ENCODE assay signal across 26 cellular contexts in genomic region chr7:135383525-135383924, GRCh38.
DNase-seq lines count a peak whose midpoint lies in the region; ATAC-seq, FAIRE-seq and TF ChIP-seq lines count a peak whose summit lies in the region.
"Had no signal": no experiment of that assay in that cellular context is flagged by ENCODE, and none has a peak within 500 bp of the region (broad histone marks: within the 10 kb centered on the region; RNA-seq: fewer than 3 reads in every experiment).

No MANE protein-coding gene starts in this region.

- H3K27ac ChIP-seq in K562 (ENCODE audit: extremely low read depth, low read depth, low read length), result no peak overlapping the region
- H3K27ac ChIP-seq: 22Rv1, BLaER1, C4-2B, GM23248 had no signal

- H3K27me3 ChIP-seq in K562 (ENCODE audit: control insufficient read depth in 2 of 2, insufficient read depth in 2 of 2, low read length in 2 of 2), result no peaks in the 10 kb centered on the region
- H3K27me3 ChIP-seq: BLaER1 had no signal

- in situ Hi-C loops in K562 (cut with MboI), result no loop called here

- H3K27me3 Mint-ChIP-seq in activated CD4-positive, alpha-beta T cell treated with anti-CD3 and anti-CD28 coated beads for 36 hours, result no peaks in the 10 kb centered on the region
- H3K27me3 Mint-ChIP-seq: B cell; CD4-positive, CD25-positive, alpha-beta regulatory T cell had no signal

- BruUV-seq in K562 (replicated peaks; lab: Mats Ljungman, UMichigan), result no TSS peak

- peak; percentile 33 for ATAC-seq in activated CD4-positive, alpha-beta T cell treated with anti-CD3 and anti-CD28 coated beads for 36 hours
- peak; percentile 53 to 71 for ATAC-seq in activated naive CD4-positive, alpha-beta T cell treated with anti-CD3 and anti-CD28 coated beads, Interleukin-2, amount 50 U/mL, for 72 hours
- ATAC-seq in K562, result no peak
- ATAC-seq in stimulated activated naive CD8-positive, alpha-beta T cell treated with anti-CD3 and anti-CD28 coated beads, Interleukin-15, Interleukin-2, amounts not matched to agents 100 U/mL and 50 U/mL, for 24 hours, result peak; percentile 66
- ATAC-seq in HG03175 (IDR thresholded peaks at IDR 0.05; ENCODE audit: unreplicated experiment), result no peak
- ATAC-seq: CD8-positive, alpha-beta T cell; GM12878 had no signal

- intact Hi-C loops in activated CD4-positive, alpha-beta T cell treated with anti-CD3 and anti-CD28 coated beads for 36 hours (cut with DNase I, micrococcal nuclease), result no loop called here
- intact Hi-C loops in K562 (cut with micrococcal nuclease), result no loop called here

- no peak for TF ChIP-seq RAD21 in K562 (CRISPR knock-in tag; conservative IDR thresholded peaks at IDR 0.05 in 1 of 2, IDR thresholded peaks at IDR 0.05 in 1 of 2)

- no peak for DNase-seq in activated CD4-positive, alpha-beta T cell treated with anti-CD3 and anti-CD28 coated beads for 36 hours
- no peak for DNase-seq in activated CD4-positive, alpha-beta T cell treated with anti-CD3 and anti-CD28 coated beads, Interleukin-2, amount 50 U/mL, for 4 hours
- DNase-seq in activated naive CD4-positive, alpha-beta T cell treated with anti-CD3 and anti-CD28 coated beads, Interleukin-2, amount 50 U/mL, for 72 hours (ENCODE audit: low spot score in 2 of 2), result no peak
- no peak for DNase-seq in activated naive CD4-positive, alpha-beta T cell (lab: John Stamatoyannopoulos, UW)
- DNase-seq in K562 (ENCODE audit: extremely low read depth in 1 of 4, low spot score in 3 of 4), result no peak
- DNase-seq in stimulated activated naive CD8-positive, alpha-beta T cell treated with anti-CD3 and anti-CD28 coated beads, Interleukin-15, Interleukin-2, amounts not matched to agents 100 U/mL and 50 U/mL, for 24 hours, result no peak
- DNase-seq in germinal center (ENCODE audit: low spot score), result no peak
- DNase-seq: Caco-2; CD4-positive, CD25-positive, alpha-beta regulatory T cell; CD8-positive, alpha-beta T cell; DMS153; DMS79; EL; GDM1; GM23248; H7; HCEC 1CT had no signal

- CTCF ChIA-PET in activated CD4-positive, alpha-beta T cell treated with anti-CD3 and anti-CD28 coated beads for 36 hours (lab: Charles Lee), result interaction anchor here (1.4 kb wide), 1 partner anchor 126 kb away, joined by 3 read pairs; no protein-coding TSS in a partner anchor
- CTCF ChIA-PET in K562 (lab: Yijun Ruan, JAX; ENCODE audit: low intra/inter-chr PET ratio), result no interaction called here

- H3K4me3 Mint-ChIP-seq in activated CD4-positive, alpha-beta T cell treated with anti-CD3 and anti-CD28 coated beads for 36 hours, result no peak overlapping the region
- H3K4me3 Mint-ChIP-seq: B cell; CD4-positive, CD25-positive, alpha-beta regulatory T cell; CD8-positive, alpha-beta T cell had no signal

- no peak overlapping the region for H3K9ac ChIP-seq in K562 (ENCODE audit: insufficient read depth in 1 of 2, low read depth in 2 of 2, low read length in 2 of 2)
- H3K9ac ChIP-seq: BLaER1, GM23248 had no signal

- no peaks in the 10 kb centered on the region for H3K9me1 ChIP-seq in K562 (ENCODE audit: control insufficient read depth, insufficient read depth, low read length)

- no peak overlapping the region for H3K4me3 ChIP-seq in K562
- H3K4me3 ChIP-seq: BLaER1, GM12878, GM23248 had no signal

- WGBS in K562 (ENCODE audit: insufficient coverage, low coverage, missing lambda C conversion rate), result 77% methylated on average over 2 of the region's 2 CpGs

- H3K9me3 Mint-ChIP-seq in activated CD4-positive, alpha-beta T cell treated with anti-CD3 and anti-CD28 coated beads for 36 hours (ENCODE audit: low read depth), result no peaks in the 10 kb centered on the region
- no peaks in the 10 kb centered on the region for H3K9me3 Mint-ChIP-seq in activated naive CD4-positive, alpha-beta T cell treated with anti-CD3 and anti-CD28 coated beads, Interleukin-2, amount 50 U/mL, for 72 hours
- H3K9me3 Mint-ChIP-seq: CD4-positive, CD25-positive, alpha-beta regulatory T cell; CD8-positive, alpha-beta T cell had no signal

- no peak overlapping the region for H2AFZ ChIP-seq in K562 (ENCODE audit: low read depth, low read length)
- H2AFZ ChIP-seq: GM23248 had no signal

- TF ChIP-seq POLR2A in K562 (conservative IDR thresholded peaks at IDR 0.05), result no peak

- no peak overlapping the region for H3K4me2 ChIP-seq in K562 (ENCODE audit: insufficient read depth, low read length)
- H3K4me2 ChIP-seq: BLaER1 had no signal

- H3K36me3 Mint-ChIP-seq in activated CD4-positive, alpha-beta T cell treated with anti-CD3 and anti-CD28 coated beads for 36 hours (ENCODE audit: low read depth), result no peaks in the 10 kb centered on the region
- no peaks in the 10 kb centered on the region for H3K36me3 Mint-ChIP-seq in activated naive CD4-positive, alpha-beta T cell treated with anti-CD3 and anti-CD28 coated beads, Interleukin-2, amount 50 U/mL, for 72 hours

- POLR2A ChIA-PET in activated CD4-positive, alpha-beta T cell treated with anti-CD3 and anti-CD28 coated beads for 36 hours (lab: Charles Lee), result no interaction called here
- POLR2A ChIA-PET in K562 (lab: Yijun Ruan, JAX), result interaction anchor here (0.6 kb wide), 1 partner anchor 390 kb away, joined by 4 read pairs; no protein-coding TSS in a partner anchor

- FAIRE-seq in K562 (lab: Jason Lieb, UNC), result no peak
- FAIRE-seq: A204.1, GM12878, GM19239, H1 had no signal

- no peak for TF ChIP-seq CTCF in K562 (IDR thresholded peaks at IDR 0.05 in 2 of 3, conservative IDR thresholded peaks at IDR 0.05 in 1 of 3; ENCODE audit: insufficient read depth in 2 of 3, low read depth in 1 of 3, low read length in 3 of 3)

- peaks cover 5% of the 10 kb centered on the region; the same call in 2 of the 3 replicates for H3K36me3 ChIP-seq in K562 (ENCODE audit: control insufficient read depth, insufficient read depth, low read length)

- no peak overlapping the region for H3K27ac Mint-ChIP-seq in activated CD4-positive, alpha-beta T cell treated with anti-CD3 and anti-CD28 coated beads for 36 hours
- no peak overlapping the region for H3K27ac Mint-ChIP-seq in activated naive CD4-positive, alpha-beta T cell treated with anti-CD3 and anti-CD28 coated beads, Interleukin-2, amount 50 U/mL, for 72 hours
- H3K27ac Mint-ChIP-seq: B cell; CD4-positive, CD25-positive, alpha-beta regulatory T cell; CD8-positive, alpha-beta T cell had no signal

- no peaks in the 10 kb centered on the region for H3K9me3 ChIP-seq in K562 (replicated peaks; ENCODE audit: control insufficient read depth, insufficient read depth, low read depth, low read length)
- H3K9me3 ChIP-seq: BLaER1, Caco-2 had no signal

- TF ChIP-seq EP300 in K562 (IDR thresholded peaks at IDR 0.05; ENCODE audit: low read length), result no peak

- no peaks in the 10 kb centered on the region for H3K4me1 Mint-ChIP-seq in activated CD4-positive, alpha-beta T cell treated with anti-CD3 and anti-CD28 coated beads for 36 hours
- H3K4me1 Mint-ChIP-seq: B cell had no signal

- H4K20me1 ChIP-seq in K562 (replicated peaks; ENCODE audit: control insufficient read depth, insufficient read depth, low read length), result no peaks in the 10 kb centered on the region
- H4K20me1 ChIP-seq: BLaER1 had no signal

- no peaks in the 10 kb centered on the region for H3K79me2 ChIP-seq in K562 (ENCODE audit: control insufficient read depth, insufficient read depth, low read length)

- peaks cover 4 to 12% of the 10 kb centered on the region in 2 experiments; a peak in 4 of 5 replicates for H3K4me1 ChIP-seq in K562 (replicated peaks in 1 of 2; ENCODE audit: control insufficient read depth in 2 of 2, insufficient read depth in 2 of 2, low read length in 2 of 2)
- H3K4me1 ChIP-seq: BLaER1, Caco-2 had no signal

TF ChIP-seq in K562, 482 proteins besides CTCF, POLR2A, EP300 and RAD21:
- TF ChIP-seq ZNF57 (CRISPR knock-in tag; IDR thresholded peaks at IDR 0.05) (no peak), RFX1 (IDR thresholded peaks at IDR 0.05) (peak; percentile 23; the same call in 1 of the 2 replicates)
TF ChIP-seq in K562: peak in this region for 1.

Comparison
In these comparisons a context has a peak if more than half of its experiments do, and no peak if none do; other contexts are left out.
1. ATAC-seq: peak in activated CD4-positive, alpha-beta T cell treated with anti-CD3 and anti-CD28 coated beads for 36 hours (single experiment), activated naive CD4-positive, alpha-beta T cell treated with anti-CD3 and anti-CD28 coated beads, Interleukin-2, amount 50 U/mL, for 72 hours (2 of 2) and stimulated activated naive CD8-positive, alpha-beta T cell treated with anti-CD3 and anti-CD28 coated beads, Interleukin-15, Interleukin-2, amounts not matched to agents 100 U/mL and 50 U/mL, for 24 hours (single experiment); none in K562 (single experiment) and HG03175 (single experiment).